Comparison of ENCODE assay signal across 1 cellular context in genomic region chr4:184596044-184596616, GRCh38.
TF ChIP-seq lines count a peak whose summit lies in the region.

No MANE protein-coding gene starts in this region.

TF ChIP-seq in endothelial cell of umbilical vein, 7 proteins besides CTCF, POLR2A, EP300 and RAD21 (continued from another document):
- TF ChIP-seq GATA2 (IDR thresholded peaks at IDR 0.05; ENCODE audit: insufficient read depth, insufficient read length, low read depth, low read length), result no peak
- no peak for TF ChIP-seq EZH2 (IDR thresholded peaks at IDR 0.05; ENCODE audit: borderline replicate concordance, low read depth, low read length, severe bottlenecking)
- TF ChIP-seq MYC (IDR thresholded peaks at IDR 0.05; ENCODE audit: low read depth, low read length), result no peak
- TF ChIP-seq POLR2AphosphoS5 (IDR thresholded peaks at IDR 0.05; ENCODE audit: insufficient read depth, low read depth, low read length), result no peak
- TF ChIP-seq, protein P1, sequence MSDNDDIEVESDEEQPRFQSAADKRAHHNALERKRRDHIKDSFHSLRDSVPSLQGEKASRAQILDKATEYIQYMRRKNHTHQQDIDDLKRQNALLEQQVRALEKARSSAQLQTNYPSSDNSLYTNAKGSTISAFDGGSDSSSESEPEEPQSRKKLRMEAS (IDR thresholded peaks at IDR 0.05; ENCODE audit: insufficient read depth, insufficient read length), result no peak
- TF ChIP-seq FOS (IDR thresholded peaks at IDR 0.05; ENCODE audit: borderline replicate concordance, insufficient read depth, low read length), result no peak
